Comparison of ENCODE assay signal across 19 cellular contexts in the genomic region with DNA sequence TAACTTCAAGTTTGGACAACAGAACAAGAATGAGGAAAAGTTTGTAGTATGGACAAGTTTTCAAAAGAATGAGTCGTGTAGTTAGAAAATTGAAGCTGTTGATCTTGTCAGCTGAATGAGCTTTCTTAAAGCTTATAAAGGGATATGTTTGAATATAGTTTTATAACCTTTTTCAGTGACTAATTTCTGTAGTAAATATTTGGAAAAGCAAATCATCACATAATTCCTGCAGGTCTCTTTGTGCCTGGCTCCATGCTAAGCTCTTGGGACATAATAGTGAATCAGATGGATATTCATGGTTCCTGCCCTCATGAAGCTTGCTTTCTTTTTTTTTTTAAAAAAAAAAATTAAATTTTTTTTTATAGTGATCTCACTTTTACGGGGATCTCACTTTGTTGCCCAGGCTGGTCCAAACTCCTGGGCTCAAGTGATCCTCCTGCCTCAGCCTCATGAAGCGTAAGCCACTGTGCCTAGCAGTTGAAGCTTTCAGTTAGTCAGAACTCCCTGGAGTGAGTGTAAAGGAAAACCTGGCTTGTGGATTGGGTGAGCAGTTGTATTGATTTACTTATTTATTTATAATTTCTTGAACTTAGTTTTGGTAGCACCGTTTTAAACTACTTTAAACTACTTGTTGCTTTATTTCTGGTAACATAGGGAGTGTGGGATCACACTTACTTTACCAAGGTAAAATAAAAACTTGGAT.
"Had no signal": no experiment of that assay in that cellular context is flagged by ENCODE, and none has a peak within 500 bp of the region (broad histone marks: within the 10 kb centered on the region; RNA-seq: fewer than 3 reads in every experiment).

No MANE protein-coding gene starts in this region.

- H3K27ac Mint-ChIP-seq: activated CD4-positive, alpha-beta memory T cell treated with anti-CD3 and anti-CD28 coated beads, Interleukin-2, amount 10 ng/mL, durations not matched to agents 7 days and 5 days; mesothelial cell of epicardium; stimulated activated memory B cell treated with anti-CD40 and anti-IgM and Interleukin-4, amounts not matched to agents 10 μg/mL and 1 μg/mL and 100 μg/mL, for 72 hours had no signal

- H3K27me3 ChIP-seq: brain microvascular endothelial cell, gastroesophageal sphincter, heart right ventricle, tibial artery, vagina had no signal

- H2AFZ ChIP-seq: parathyroid adenoma had no signal

- H3K9ac ChIP-seq: parathyroid adenoma had no signal

- H3K4me3 Mint-ChIP-seq: activated CD4-positive, alpha-beta memory T cell treated with anti-CD3 and anti-CD28 coated beads, Interleukin-2, amount 10 ng/mL, durations not matched to agents 7 days and 5 days; mesothelial cell of epicardium; stimulated activated memory B cell treated with anti-CD40 and anti-IgM and Interleukin-4, amounts not matched to agents 10 μg/mL and 1 μg/mL and 100 μg/mL, for 72 hours had no signal

- H3K9me3 ChIP-seq: gastroesophageal sphincter, lower lobe of right lung, tibial artery, vagina had no signal

- H3K27ac ChIP-seq: brain microvascular endothelial cell, epithelial cell of prostate, heart right ventricle, lower lobe of right lung, parathyroid adenoma, tibial artery, vagina had no signal

- DNase-seq: activated CD4-positive, alpha-beta memory T cell treated with anti-CD3 and anti-CD28 coated beads, Interleukin-2, amount 10 ng/mL, durations not matched to agents 7 days and 5 days; activated CD4-positive, alpha-beta T cell treated with anti-CD3 and anti-CD28 coated beads for 4 hours; activated gamma-delta T cell; activated T-cell treated with anti-CD3 and anti-CD28 coated beads, Interleukin-2, amount 50 U/mL, for 4 hours; anterior cingulate cortex; brain microvascular endothelial cell; heart right ventricle; left cardiac atrium; lower lobe of right lung; retina; stimulated activated CD4-positive, alpha-beta T cell treated with anti-CD3 and anti-CD28 coated beads, Interleukin-2, amount 100 ng/mL, for 48 hours; T-helper 2 cell; tibial artery had no signal

- H3K36me3 ChIP-seq: brain microvascular endothelial cell, gastroesophageal sphincter, heart right ventricle, lower lobe of right lung, tibial artery, vagina had no signal

- H3K27me3 Mint-ChIP-seq: activated CD4-positive, alpha-beta memory T cell treated with anti-CD3 and anti-CD28 coated beads, Interleukin-2, amount 10 ng/mL, durations not matched to agents 7 days and 5 days; stimulated activated memory B cell treated with anti-CD40 and anti-IgM and Interleukin-4, amounts not matched to agents 10 μg/mL and 1 μg/mL and 100 μg/mL, for 72 hours had no signal

- H3K4me3 ChIP-seq: gastroesophageal sphincter, heart right ventricle, lower lobe of right lung, tibial artery, vagina had no signal

- ATAC-seq: activated T-cell treated with anti-CD3 and anti-CD28 coated beads, Interleukin-2, amount 50 U/mL, for 4 hours; gastroesophageal sphincter; left cardiac atrium; lower lobe of right lung; stimulated activated memory B cell treated with anti-CD40 and anti-IgM and Interleukin-4, amounts not matched to agents 10 μg/mL and 1 μg/mL and 100 μg/mL, for 72 hours had no signal
